ENCODE assay signal across 1 cellular context in genomic region chr2:74756356-74756890, GRCh38.
TF ChIP-seq lines count a peak whose summit lies in the region.

No MANE protein-coding gene starts in this region.

TF ChIP-seq in HepG2, 621 proteins besides CTCF, POLR2A, EP300 and RAD21 (continued from another document and continues in another):
- TF ChIP-seq ATM (IDR thresholded peaks at IDR 0.05; ENCODE audit: borderline replicate concordance) (no peak), ZNF660 (CRISPR knock-in tag; IDR thresholded peaks at IDR 0.05; ENCODE audit: borderline replicate concordance, low read depth) (no peak), PLSCR1 (CRISPR knock-in tag; IDR thresholded peaks at IDR 0.05; ENCODE audit: borderline replicate concordance) (no peak), SATB2 (CRISPR knock-in tag; IDR thresholded peaks at IDR 0.05) (peak; percentile 49; the same call in 1 of the 2 replicates), SMAD9 (CRISPR knock-in tag; IDR thresholded peaks at IDR 0.05) (no peak), SIN3B (IDR thresholded peaks at IDR 0.05; ENCODE audit: low read length) (no peak), LRRFIP1 (CRISPR knock-in tag; conservative IDR thresholded peaks at IDR 0.05) (no peak), MAF1 (CRISPR knock-in tag; IDR thresholded peaks at IDR 0.05; ENCODE audit: borderline replicate concordance) (no peak), ZNF710 (CRISPR knock-in tag; IDR thresholded peaks at IDR 0.05; ENCODE audit: borderline replicate concordance) (peak; percentile 93; the same call in 1 of the 2 replicates), BRD4 (CRISPR knock-in tag; IDR thresholded peaks at IDR 0.05) (no peak), CBX5 (CRISPR knock-in tag; IDR thresholded peaks at IDR 0.05; ENCODE audit: borderline replicate concordance) (no peak), KAT8 (CRISPR knock-in tag; IDR thresholded peaks at IDR 0.05) (no peak), ZNF891 (CRISPR knock-in tag; IDR thresholded peaks at IDR 0.05) (no peak), ZNF451 (CRISPR knock-in tag; IDR thresholded peaks at IDR 0.05) (no peak), ZFP41 (CRISPR knock-in tag; IDR thresholded peaks at IDR 0.05; ENCODE audit: borderline replicate concordance) (no peak), NFE2L2 (IDR thresholded peaks at IDR 0.05; ENCODE audit: low read length) (no peak), ZNF431 (CRISPR knock-in tag; IDR thresholded peaks at IDR 0.05; ENCODE audit: borderline replicate concordance, low read depth) (no peak), ZNF484 (CRISPR knock-in tag; IDR thresholded peaks at IDR 0.05; ENCODE audit: borderline replicate concordance, low read depth) (no peak), ZNF589 (CRISPR knock-in tag; conservative IDR thresholded peaks at IDR 0.05) (no peak), E2F2 (CRISPR knock-in tag; IDR thresholded peaks at IDR 0.05; ENCODE audit: borderline replicate concordance) (no peak), ZNF788 (CRISPR knock-in tag; IDR thresholded peaks at IDR 0.05; ENCODE audit: borderline replicate concordance) (no peak), ZNF280B (CRISPR knock-in tag; IDR thresholded peaks at IDR 0.05; ENCODE audit: borderline replicate concordance) (no peak), ZNF557 (CRISPR knock-in tag; IDR thresholded peaks at IDR 0.05) (0 out of 2 replicates have a peak, but pooled peaks have one; percentile 69), ZNF563 (CRISPR knock-in tag; IDR thresholded peaks at IDR 0.05) (no peak), ZNF703 (CRISPR knock-in tag; IDR thresholded peaks at IDR 0.05; ENCODE audit: borderline replicate concordance) (no peak), ZNF670 (CRISPR knock-in tag; IDR thresholded peaks at IDR 0.05; ENCODE audit: borderline replicate concordance) (no peak), ZNF232 (CRISPR knock-in tag; IDR thresholded peaks at IDR 0.05; ENCODE audit: borderline replicate concordance) (no peak), ZNF34 (CRISPR knock-in tag; IDR thresholded peaks at IDR 0.05; ENCODE audit: borderline replicate concordance) (no peak), ZNF256 (CRISPR knock-in tag; conservative IDR thresholded peaks at IDR 0.05) (no peak), CENPBD1 (CRISPR knock-in tag; IDR thresholded peaks at IDR 0.05; ENCODE audit: borderline replicate concordance, low read depth) (no peak), SAFB2 (CRISPR knock-in tag; IDR thresholded peaks at IDR 0.05; ENCODE audit: borderline replicate concordance, low read depth) (no peak), ESRRA (CRISPR knock-in tag; IDR thresholded peaks at IDR 0.05; ENCODE audit: low read depth) (no peak), HOXD1 (CRISPR knock-in tag; IDR thresholded peaks at IDR 0.05) (0 out of 2 replicates have a peak, but pooled peaks have one; percentile 26), POLR2G (IDR thresholded peaks at IDR 0.05; ENCODE audit: low read depth, low read length) (no peak), JUND (CRISPR knock-in tag; IDR thresholded peaks at IDR 0.05) (no peak), ZFX (CRISPR knock-in tag; IDR thresholded peaks at IDR 0.05; ENCODE audit: low read depth) (no peak), ZNF747 (CRISPR knock-in tag; IDR thresholded peaks at IDR 0.05; ENCODE audit: borderline replicate concordance) (no peak), SMARCC2 (IDR thresholded peaks at IDR 0.05) (no peak), TBL1XR1 (IDR thresholded peaks at IDR 0.05; ENCODE audit: borderline replicate concordance, low read length, partially characterized antibody) (peak; percentile 15), HOXA3 (CRISPR knock-in tag; IDR thresholded peaks at IDR 0.05) (peak; percentile 53; the same call in 1 of the 2 replicates)
- TF ChIP-seq, protein P1, sequence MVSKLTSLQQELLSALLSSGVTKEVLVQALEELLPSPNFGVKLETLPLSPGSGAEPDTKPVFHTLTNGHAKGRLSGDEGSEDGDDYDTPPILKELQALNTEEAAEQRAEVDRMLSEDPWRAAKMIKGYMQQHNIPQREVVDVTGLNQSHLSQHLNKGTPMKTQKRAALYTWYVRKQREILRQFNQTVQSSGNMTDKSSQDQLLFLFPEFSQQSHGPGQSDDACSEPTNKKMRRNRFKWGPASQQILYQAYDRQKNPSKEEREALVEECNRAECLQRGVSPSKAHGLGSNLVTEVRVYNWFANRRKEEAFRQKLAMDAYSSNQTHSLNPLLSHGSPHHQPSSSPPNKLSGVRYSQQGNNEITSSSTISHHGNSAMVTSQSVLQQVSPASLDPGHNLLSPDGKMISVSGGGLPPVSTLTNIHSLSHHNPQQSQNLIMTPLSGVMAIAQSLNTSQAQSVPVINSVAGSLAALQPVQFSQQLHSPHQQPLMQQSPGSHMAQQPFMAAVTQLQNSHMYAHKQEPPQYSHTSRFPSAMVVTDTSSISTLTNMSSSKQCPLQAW (CRISPR knock-in tag; IDR thresholded peaks at IDR 0.05): no peak
- TF ChIP-seq, protein P2, sequence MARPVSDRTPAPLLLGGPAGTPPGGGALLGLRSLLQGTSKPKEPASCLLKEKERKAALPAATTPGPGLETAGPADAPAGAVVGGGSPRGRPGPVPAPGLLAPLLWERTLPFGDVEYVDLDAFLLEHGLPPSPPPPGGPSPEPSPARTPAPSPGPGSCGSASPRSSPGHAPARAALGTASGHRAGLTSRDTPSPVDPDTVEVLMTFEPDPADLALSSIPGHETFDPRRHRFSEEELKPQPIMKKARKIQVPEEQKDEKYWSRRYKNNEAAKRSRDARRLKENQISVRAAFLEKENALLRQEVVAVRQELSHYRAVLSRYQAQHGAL (CRISPR knock-in tag; IDR thresholded peaks at IDR 0.05; ENCODE audit: not compliant biosample characterization): no peak
- TF ChIP-seq, protein P3, sequence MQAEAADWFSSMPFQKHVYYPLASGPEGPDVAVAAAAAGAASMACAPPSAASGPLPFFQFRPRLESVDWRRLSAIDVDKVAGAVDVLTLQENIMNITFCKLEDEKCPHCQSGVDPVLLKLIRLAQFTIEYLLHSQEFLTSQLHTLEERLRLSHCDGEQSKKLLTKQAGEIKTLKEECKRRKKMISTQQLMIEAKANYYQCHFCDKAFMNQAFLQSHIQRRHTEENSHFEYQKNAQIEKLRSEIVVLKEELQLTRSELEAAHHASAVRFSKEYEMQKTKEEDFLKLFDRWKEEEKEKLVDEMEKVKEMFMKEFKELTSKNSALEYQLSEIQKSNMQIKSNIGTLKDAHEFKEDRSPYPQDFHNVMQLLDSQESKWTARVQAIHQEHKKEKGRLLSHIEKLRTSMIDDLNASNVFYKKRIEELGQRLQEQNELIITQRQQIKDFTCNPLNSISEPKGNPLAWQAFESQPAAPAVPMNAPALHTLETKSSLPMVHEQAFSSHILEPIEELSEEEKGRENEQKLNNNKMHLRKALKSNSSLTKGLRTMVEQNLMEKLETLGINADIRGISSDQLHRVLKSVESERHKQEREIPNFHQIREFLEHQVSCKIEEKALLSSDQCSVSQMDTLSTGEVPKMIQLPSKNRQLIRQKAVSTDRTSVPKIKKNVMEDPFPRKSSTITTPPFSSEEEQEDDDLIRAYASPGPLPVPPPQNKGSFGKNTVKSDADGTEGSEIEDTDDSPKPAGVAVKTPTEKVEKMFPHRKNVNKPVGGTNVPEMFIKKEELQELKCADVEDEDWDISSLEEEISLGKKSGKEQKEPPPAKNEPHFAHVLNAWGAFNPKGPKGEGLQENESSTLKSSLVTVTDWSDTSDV (CRISPR knock-in tag; IDR thresholded peaks at IDR 0.05): no peak
- TF ChIP-seq, protein P4, sequence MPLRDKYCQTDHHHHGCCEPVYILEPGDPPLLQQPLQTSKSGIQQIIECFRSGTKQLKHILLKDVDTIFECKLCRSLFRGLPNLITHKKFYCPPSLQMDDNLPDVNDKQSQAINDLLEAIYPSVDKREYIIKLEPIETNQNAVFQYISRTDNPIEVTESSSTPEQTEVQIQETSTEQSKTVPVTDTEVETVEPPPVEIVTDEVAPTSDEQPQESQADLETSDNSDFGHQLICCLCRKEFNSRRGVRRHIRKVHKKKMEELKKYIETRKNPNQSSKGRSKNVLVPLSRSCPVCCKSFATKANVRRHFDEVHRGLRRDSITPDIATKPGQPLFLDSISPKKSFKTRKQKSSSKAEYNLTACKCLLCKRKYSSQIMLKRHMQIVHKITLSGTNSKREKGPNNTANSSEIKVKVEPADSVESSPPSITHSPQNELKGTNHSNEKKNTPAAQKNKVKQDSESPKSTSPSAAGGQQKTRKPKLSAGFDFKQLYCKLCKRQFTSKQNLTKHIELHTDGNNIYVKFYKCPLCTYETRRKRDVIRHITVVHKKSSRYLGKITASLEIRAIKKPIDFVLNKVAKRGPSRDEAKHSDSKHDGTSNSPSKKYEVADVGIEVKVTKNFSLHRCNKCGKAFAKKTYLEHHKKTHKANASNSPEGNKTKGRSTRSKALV (CRISPR knock-in tag; IDR thresholded peaks at IDR 0.05): no peak; the same call in 1 of the 2 replicates
- TF ChIP-seq, protein P5, sequence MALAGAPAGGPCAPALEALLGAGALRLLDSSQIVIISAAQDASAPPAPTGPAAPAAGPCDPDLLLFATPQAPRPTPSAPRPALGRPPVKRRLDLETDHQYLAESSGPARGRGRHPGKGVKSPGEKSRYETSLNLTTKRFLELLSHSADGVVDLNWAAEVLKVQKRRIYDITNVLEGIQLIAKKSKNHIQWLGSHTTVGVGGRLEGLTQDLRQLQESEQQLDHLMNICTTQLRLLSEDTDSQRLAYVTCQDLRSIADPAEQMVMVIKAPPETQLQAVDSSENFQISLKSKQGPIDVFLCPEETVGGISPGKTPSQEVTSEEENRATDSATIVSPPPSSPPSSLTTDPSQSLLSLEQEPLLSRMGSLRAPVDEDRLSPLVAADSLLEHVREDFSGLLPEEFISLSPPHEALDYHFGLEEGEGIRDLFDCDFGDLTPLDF (CRISPR knock-in tag; IDR thresholded peaks at IDR 0.05): no peak
